ENCODE assay signal across 1 cellular context in the genomic region with DNA sequence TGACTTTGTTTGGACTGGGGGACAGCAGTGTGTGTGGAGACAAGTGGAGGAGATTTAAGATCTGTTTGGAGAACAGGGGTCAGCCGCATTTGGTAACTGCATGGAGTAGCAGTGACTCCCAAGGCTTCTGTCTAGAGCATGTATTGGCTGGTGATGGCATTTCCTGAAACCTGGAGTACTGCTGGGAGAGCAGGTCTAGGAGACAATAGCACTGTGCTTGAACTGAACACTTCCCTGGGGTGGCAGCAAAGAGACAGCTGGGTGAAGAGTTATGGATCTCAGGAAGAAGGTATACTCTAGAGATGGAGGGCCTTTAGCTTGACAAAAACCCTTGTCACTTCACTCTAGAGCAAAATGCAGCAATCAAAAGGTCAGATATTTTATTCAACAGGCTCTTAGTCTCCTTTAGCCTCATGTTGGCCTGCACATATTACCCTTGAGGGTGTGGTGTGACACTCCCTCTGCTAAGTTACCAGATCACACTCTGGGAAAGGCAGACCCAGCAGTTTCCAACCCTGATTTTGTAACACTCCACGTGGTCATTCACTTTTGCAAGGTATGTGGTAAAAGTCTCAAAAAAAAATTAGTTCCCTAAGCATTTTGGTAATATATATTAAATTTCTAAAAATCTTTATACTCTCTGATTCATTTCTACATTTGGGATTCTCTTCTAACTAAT.
TF ChIP-seq lines count a peak whose summit lies in the region.

No MANE protein-coding gene starts in this region.

TF ChIP-seq in liver, 16 proteins besides CTCF, POLR2A, EP300 and RAD21 (continued from another document):
- TF ChIP-seq ZBTB33 (IDR thresholded peaks at IDR 0.05), result no peak
